Comparison of ENCODE assay signal across 2 cellular contexts in genomic region chr1:54204199-54204598, GRCh38.
TF ChIP-seq lines count a peak whose summit lies in the region.

No MANE protein-coding gene starts in this region.

TF ChIP-seq in HepG2, 621 proteins besides CTCF, POLR2A, EP300 and RAD21:
- TF ChIP-seq FOXM1 (CRISPR knock-in tag; IDR thresholded peaks at IDR 0.05) (no peak), NPAS2 (CRISPR knock-in tag; IDR thresholded peaks at IDR 0.05; ENCODE audit: borderline replicate concordance) (no peak), ZFP37 (CRISPR knock-in tag; IDR thresholded peaks at IDR 0.05; ENCODE audit: borderline replicate concordance) (no peak), SOX5 (CRISPR knock-in tag; IDR thresholded peaks at IDR 0.05; ENCODE audit: borderline replicate concordance) (no peak), YEATS4 (CRISPR knock-in tag; IDR thresholded peaks at IDR 0.05; ENCODE audit: borderline replicate concordance) (no peak), REXO4 (CRISPR knock-in tag; IDR thresholded peaks at IDR 0.05; ENCODE audit: borderline replicate concordance) (no peak)
- TF ChIP-seq, protein P1, sequence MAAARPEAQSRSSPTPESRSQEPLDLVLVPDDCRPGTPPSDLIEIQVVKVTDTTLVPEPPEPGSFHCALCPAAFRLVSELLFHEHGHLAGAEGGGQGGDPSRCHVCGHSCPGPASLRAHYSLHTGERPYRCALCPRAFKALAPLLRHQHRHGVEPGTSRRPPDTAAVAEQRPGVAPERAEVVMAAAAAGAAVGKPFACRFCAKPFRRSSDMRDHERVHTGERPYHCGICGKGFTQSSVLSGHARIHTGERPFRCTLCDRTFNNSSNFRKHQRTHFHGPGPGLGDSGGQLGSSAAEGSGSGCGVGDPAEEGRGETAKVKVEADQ (CRISPR knock-in tag; IDR thresholded peaks at IDR 0.05; ENCODE audit: borderline replicate concordance) = no peak
TF ChIP-seq in HepG2: peak in this region for 0.

TF ChIP-seq in HEK293, 187 proteins besides CTCF, POLR2A, EP300 and RAD21:
- TF ChIP-seq, protein P2, sequence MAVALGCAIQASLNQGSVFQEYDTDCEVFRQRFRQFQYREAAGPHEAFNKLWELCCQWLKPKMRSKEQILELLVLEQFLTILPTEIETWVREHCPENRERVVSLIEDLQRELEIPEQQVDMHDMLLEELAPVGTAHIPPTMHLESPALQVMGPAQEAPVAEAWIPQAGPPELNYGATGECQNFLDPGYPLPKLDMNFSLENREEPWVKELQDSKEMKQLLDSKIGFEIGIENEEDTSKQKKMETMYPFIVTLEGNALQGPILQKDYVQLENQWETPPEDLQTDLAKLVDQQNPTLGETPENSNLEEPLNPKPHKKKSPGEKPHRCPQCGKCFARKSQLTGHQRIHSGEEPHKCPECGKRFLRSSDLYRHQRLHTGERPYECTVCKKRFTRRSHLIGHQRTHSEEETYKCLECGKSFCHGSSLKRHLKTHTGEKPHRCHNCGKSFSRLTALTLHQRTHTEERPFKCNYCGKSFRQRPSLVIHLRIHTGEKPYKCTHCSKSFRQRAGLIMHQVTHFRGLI (tag by site-specific recombination; IDR thresholded peaks at IDR 0.05) = peak; percentile 83
- no peak for TF ChIP-seq ZNF202 (tag by site-specific recombination; IDR thresholded peaks at IDR 0.05; ENCODE audit: borderline replicate concordance)
